ENCODE assay signal across 32 cellular contexts in the genomic region with DNA sequence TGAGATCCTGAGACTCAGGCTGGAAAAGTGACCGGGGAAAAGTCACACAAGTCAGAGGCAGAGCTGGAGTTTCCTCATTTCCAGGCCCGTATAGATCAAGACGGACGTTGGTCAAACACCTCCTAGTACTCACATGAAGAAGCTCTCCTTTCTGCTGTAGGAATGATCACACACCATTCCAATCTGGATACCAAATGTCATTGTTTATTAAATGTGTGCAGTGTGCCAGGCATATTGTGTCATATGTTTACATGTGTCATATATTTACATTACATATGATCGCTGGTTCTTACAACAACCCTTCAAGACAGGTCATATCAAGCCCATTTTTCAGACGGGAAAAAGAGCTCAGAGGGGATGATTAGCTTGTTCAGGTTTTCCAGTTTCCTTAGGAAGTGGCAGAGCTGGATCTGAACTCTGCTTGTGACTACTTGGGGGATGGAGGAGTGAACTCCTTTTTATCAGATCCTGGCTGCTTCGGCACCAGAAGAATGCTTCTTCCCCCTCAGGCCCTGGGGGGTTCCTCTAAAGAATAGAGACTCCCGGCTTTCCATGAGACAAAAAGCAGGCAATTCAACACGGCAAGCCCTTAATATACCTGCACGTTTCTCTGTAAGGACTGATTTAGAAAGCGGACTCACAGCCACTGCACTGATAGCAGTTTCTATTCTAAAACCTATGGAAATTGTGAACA. TPM values are rescaled to one million over a fixed set of nuclear protein-coding genes. Genes with fewer than 3 reads are reported as not detected.
DNase-seq lines count a peak whose midpoint lies in the region; ATAC-seq, FAIRE-seq and TF ChIP-seq lines count a peak whose summit lies in the region.
"Had no signal": no experiment of that assay in that cellular context is flagged by ENCODE, and none has a peak within 500 bp of the region (broad histone marks: within the 10 kb centered on the region; RNA-seq: fewer than 3 reads in every experiment).

No MANE protein-coding gene starts in this region.

- no TSS peak for BruUV-seq in HepG2 (replicated peaks; lab: Mats Ljungman, UMichigan)

- TF ChIP-seq EP300 in HepG2 (IDR thresholded peaks at IDR 0.05; ENCODE audit: low read depth in 2 of 2, low read length in 2 of 2) = no peak
- TF ChIP-seq EP300 in HepG2 (CRISPR knock-in tag; IDR thresholded peaks at IDR 0.05; ENCODE audit: borderline replicate concordance) = no peak

- no peak for TF ChIP-seq CTCF in HepG2 (CRISPR knock-in tag; IDR thresholded peaks at IDR 0.05)
- no peak for TF ChIP-seq CTCF in right lobe of liver (IDR thresholded peaks at IDR 0.05)
- no peak for TF ChIP-seq CTCF in RWPE2 (IDR thresholded peaks at IDR 0.05; ENCODE audit: poor library complexity, severe bottlenecking)
- TF ChIP-seq CTCF in fibroblast of lung (conservative IDR thresholded peaks at IDR 0.05 in 1 of 2, IDR thresholded peaks at IDR 0.05 in 1 of 2; ENCODE audit: low read depth in 1 of 2, low read length in 2 of 2) = no peak
- no peak for TF ChIP-seq CTCF in smooth muscle cell (IDR thresholded peaks at IDR 0.05; ENCODE audit: borderline replicate concordance, insufficient read depth, poor library complexity, severe bottlenecking)
- no peak for TF ChIP-seq CTCF in left ventricle myocardium inferior (IDR thresholded peaks at IDR 0.05; ENCODE audit: borderline replicate concordance)
- no peak for TF ChIP-seq CTCF in Peyer's patch (IDR thresholded peaks at IDR 0.05)

- H3K27me3 ChIP-seq in HepG2 (ENCODE audit: control insufficient read depth in 1 of 2, insufficient read depth in 2 of 2, low read length in 2 of 2) (peaks cover 1 to 19% of the 10 kb centered on the region in 2 experiments; a peak in 4 of 5 replicates), right lobe of liver (no peaks in the 10 kb centered on the region), RWPE2 (ENCODE audit: insufficient read depth, poor library complexity, severe bottlenecking) (no peaks in the 10 kb centered on the region), fibroblast of lung (ENCODE audit: control insufficient read depth, insufficient read depth, low read length) (peaks cover 4% of the 10 kb centered on the region), smooth muscle cell (ENCODE audit: low read depth) (no peaks in the 10 kb centered on the region), left ventricle myocardium inferior (ENCODE audit: low read depth) (no peaks in the 10 kb centered on the region), Peyer's patch (no peaks in the 10 kb centered on the region)
- H3K27me3 ChIP-seq: adrenal gland, body of pancreas, stomach, uterus had no signal

- no peaks in the 10 kb centered on the region for H4K20me1 ChIP-seq in HepG2 (ENCODE audit: insufficient read depth, low read length)
- H4K20me1 ChIP-seq in fibroblast of lung (ENCODE audit: control insufficient read depth, extremely low read depth, insufficient read depth, low read length) = no peaks in the 10 kb centered on the region
- no peaks in the 10 kb centered on the region for H4K20me1 ChIP-seq in smooth muscle cell (ENCODE audit: low read depth)

- peak overlapping the region; percentile 14; the same call in 1 of the 2 replicates for H3K4me2 ChIP-seq in HepG2 (ENCODE audit: low read depth, low read length)
- peak overlapping the region; percentile 44 for H3K4me2 ChIP-seq in fibroblast of lung (ENCODE audit: extremely low read depth, insufficient read depth, low read length)
- H3K4me2 ChIP-seq in smooth muscle cell = no peak overlapping the region
- H3K4me2 ChIP-seq: KMS-11 had no signal

- CTCF ChIA-PET in HepG2 (lab: Yijun Ruan, JAX; ENCODE audit: low intra/inter-chr PET ratio, low total read pairs) = no interaction called here

- H3K27ac ChIP-seq in HepG2 (ENCODE audit: extremely low read length, insufficient read depth, low read length) (no peak overlapping the region), right lobe of liver (no peak overlapping the region), RWPE2 (ENCODE audit: poor library complexity, severe bottlenecking) (no peak overlapping the region), fibroblast of lung (ENCODE audit: insufficient read depth, low read length) (no peak overlapping the region), smooth muscle cell (ENCODE audit: low read depth) (peak overlapping the region; percentile 60), left ventricle myocardium inferior (replicated peaks) (no peak overlapping the region), Peyer's patch (no peak overlapping the region)
- H3K27ac ChIP-seq: adrenal gland, body of pancreas, KMS-11, stomach, uterus had no signal

- H2AFZ ChIP-seq in HepG2 (ENCODE audit: low read length) (no peak overlapping the region), fibroblast of lung (ENCODE audit: low read length) (no peak overlapping the region), smooth muscle cell (ENCODE audit: low read depth) (no peak overlapping the region)

- H3K79me2 ChIP-seq in HepG2 (ENCODE audit: insufficient read depth, low read length) (no peaks in the 10 kb centered on the region), fibroblast of lung (ENCODE audit: control insufficient read depth, insufficient read depth, low read length) (no peaks in the 10 kb centered on the region), smooth muscle cell (ENCODE audit: low read depth) (no peaks in the 10 kb centered on the region)

- POLR2A ChIA-PET in HepG2 (lab: Yijun Ruan, JAX) = interaction anchor here (0.8 kb wide), 1 partner anchor 55 kb away, joined by 3 read pairs; the partner anchor contains the start of gene LSG1

- H3K27me3 Mint-ChIP-seq in activated naive CD8-positive, alpha-beta T cell treated with anti-CD3 and anti-CD28 coated beads, Interleukin-2, amount 50 U/mL, for 24 hours = peaks cover 13% of the 10 kb centered on the region

- H3K4me1 ChIP-seq in HepG2 (ENCODE audit: insufficient read depth, low read length) (peaks cover 76% of the 10 kb centered on the region), right lobe of liver (no peaks in the 10 kb centered on the region), RWPE2 (ENCODE audit: insufficient read depth, poor library complexity, severe bottlenecking) (no peaks in the 10 kb centered on the region), fibroblast of lung (ENCODE audit: control insufficient read depth, extremely low read depth, insufficient read depth, low read length) (no peaks in the 10 kb centered on the region), smooth muscle cell (ENCODE audit: low read depth) (peaks cover 7% of the 10 kb centered on the region), left ventricle myocardium inferior (no peaks in the 10 kb centered on the region), Peyer's patch (no peaks in the 10 kb centered on the region)
- H3K4me1 ChIP-seq: adrenal gland, body of pancreas, uterus had no signal

- no peaks in the 10 kb centered on the region for H3K9me3 Mint-ChIP-seq in activated naive CD8-positive, alpha-beta T cell treated with anti-CD3 and anti-CD28 coated beads, Interleukin-2, amount 50 U/mL, for 24 hours
- H3K9me3 Mint-ChIP-seq: activated CD4-positive, alpha-beta memory T cell treated with anti-CD3 and anti-CD28 coated beads for 36 hours; T-helper 2 cell treated with Interferon-gamma antibody and Interleukin-4, amounts not matched to agents 5 μg/mL and 100 μg/mL, for 36 hours had no signal

- no peak overlapping the region for H3K4me3 ChIP-seq in HepG2 (replicated peaks in 1 of 3; ENCODE audit: insufficient read depth in 1 of 3, low read depth in 2 of 3, low read length in 3 of 3)
- H3K4me3 ChIP-seq in right lobe of liver = no peak overlapping the region
- H3K4me3 ChIP-seq in RWPE2 (ENCODE audit: severe bottlenecking) = no peak overlapping the region
- no peak overlapping the region for H3K4me3 ChIP-seq in fibroblast of lung (replicated peaks in 1 of 4; ENCODE audit: control extremely low read depth in 1 of 4, insufficient read depth in 1 of 4, low read depth in 3 of 4, low read length in 4 of 4)
- H3K4me3 ChIP-seq in smooth muscle cell = no peak overlapping the region
- no peak overlapping the region for H3K4me3 ChIP-seq in left ventricle myocardium inferior
- no peak overlapping the region for H3K4me3 ChIP-seq in Peyer's patch
- H3K4me3 ChIP-seq: adrenal gland, body of pancreas, stomach, uterus had no signal

- no peak overlapping the region for H3K4me3 Mint-ChIP-seq in activated naive CD8-positive, alpha-beta T cell treated with anti-CD3 and anti-CD28 coated beads, Interleukin-2, amount 50 U/mL, for 24 hours
- H3K4me3 Mint-ChIP-seq: activated CD4-positive, alpha-beta memory T cell treated with anti-CD3 and anti-CD28 coated beads for 36 hours; T-helper 2 cell treated with Interferon-gamma antibody and Interleukin-4, amounts not matched to agents 5 μg/mL and 100 μg/mL, for 36 hours had no signal

- H3K9ac ChIP-seq in HepG2 (ENCODE audit: insufficient read depth, low read depth, low read length) = no peak overlapping the region
- no peak overlapping the region for H3K9ac ChIP-seq in fibroblast of lung (ENCODE audit: insufficient read depth, low read length)
- no peak overlapping the region for H3K9ac ChIP-seq in smooth muscle cell (ENCODE audit: low read depth)
- H3K9ac ChIP-seq: KMS-11 had no signal

- no peak for FAIRE-seq in HepG2 (lab: Jason Lieb, UNC)
- FAIRE-seq: GM18507, H54, HTR-8/SVneo, islet of Langerhans had no signal

- intact Hi-C loops in HepG2 (cut with micrococcal nuclease; ENCODE audit: unreplicated experiment) = loop anchor here (1.0 kb wide), 1 partner anchor 22 kb away; no protein-coding TSS in a partner anchor
- intact Hi-C loops in right lobe of liver (cut with DNase I) = no loop called here
- intact Hi-C loops in left ventricle myocardium inferior (cut with micrococcal nuclease) = no loop called here

- no peak for TF ChIP-seq RAD21 in HepG2 (CRISPR knock-in tag; IDR thresholded peaks at IDR 0.05)

- ATAC-seq in HepG2 = no peak
- ATAC-seq in right lobe of liver = no peak
- ATAC-seq in RWPE2 (ENCODE audit: low read depth) = peak; percentile 17; the same call in 1 of the 3 replicates
- no peak for ATAC-seq in activated naive CD8-positive, alpha-beta T cell treated with anti-CD3 and anti-CD28 coated beads, Interleukin-2, amount 50 U/mL, for 24 hours
- ATAC-seq: body of pancreas, left ventricle myocardium superior, sciatic nerve, SK-N-SH treated with all-trans-retinoic acid at 6 μM for 48 hours had no signal

- WGBS in HepG2 (ENCODE audit: low lambda C conversion rate) = 37% methylated on average over 7 of the region's 11 CpGs
- 45% methylated on average over 9 of the region's 11 CpGs for WGBS in right lobe of liver (ENCODE audit: insufficient coverage, low coverage, low lambda C conversion rate, missing lambda C conversion rate)
- WGBS in smooth muscle cell (ENCODE audit: low lambda C conversion rate) = 66% methylated on average over 11 of the region's 11 CpGs

- TF ChIP-seq POLR2A in HepG2 (IDR thresholded peaks at IDR 0.05; ENCODE audit: insufficient read depth in 1 of 2, low read depth in 2 of 2, low read length in 2 of 2) = no peak
- TF ChIP-seq POLR2A in right lobe of liver (IDR thresholded peaks at IDR 0.05) = no peak
- no peak for TF ChIP-seq POLR2A in Peyer's patch (IDR thresholded peaks at IDR 0.05)

- H3K9me3 ChIP-seq in HepG2 (ENCODE audit: low read length) (no peaks in the 10 kb centered on the region), right lobe of liver (no peaks in the 10 kb centered on the region), RWPE2 (ENCODE audit: severe bottlenecking) (no peaks in the 10 kb centered on the region), fibroblast of lung (ENCODE audit: control insufficient read depth, insufficient read depth, low read depth, low read length) (no peaks in the 10 kb centered on the region), smooth muscle cell (replicated peaks; ENCODE audit: low read depth) (no peaks in the 10 kb centered on the region), left ventricle myocardium inferior (replicated peaks) (no peaks in the 10 kb centered on the region), Peyer's patch (no peaks in the 10 kb centered on the region)
- H3K9me3 ChIP-seq: adrenal gland, body of pancreas, stomach, uterus had no signal

- no peaks in the 10 kb centered on the region for H3K36me3 Mint-ChIP-seq in activated naive CD8-positive, alpha-beta T cell treated with anti-CD3 and anti-CD28 coated beads, Interleukin-2, amount 50 U/mL, for 24 hours (ENCODE audit: low read depth)
- H3K36me3 Mint-ChIP-seq: activated CD4-positive, alpha-beta memory T cell treated with anti-CD3 and anti-CD28 coated beads for 36 hours had no signal

- no peaks in the 10 kb centered on the region for H3K4me1 Mint-ChIP-seq in activated naive CD8-positive, alpha-beta T cell treated with anti-CD3 and anti-CD28 coated beads, Interleukin-2, amount 50 U/mL, for 24 hours

- H3K36me3 ChIP-seq in HepG2 (replicated peaks in 1 of 2; ENCODE audit: control insufficient read depth in 1 of 2, insufficient read depth in 2 of 2, low read length in 2 of 2) (no peaks in the 10 kb centered on the region), right lobe of liver (no peaks in the 10 kb centered on the region), RWPE2 (ENCODE audit: low read depth) (no peaks in the 10 kb centered on the region), fibroblast of lung (ENCODE audit: control insufficient read depth, insufficient read depth, low read length) (no peaks in the 10 kb centered on the region), smooth muscle cell (ENCODE audit: low read depth) (no peaks in the 10 kb centered on the region), left ventricle myocardium inferior (no peaks in the 10 kb centered on the region), Peyer's patch (no peaks in the 10 kb centered on the region)
- H3K36me3 ChIP-seq: adrenal gland, stomach, uterus had no signal

- H3F3A ChIP-seq in smooth muscle cell (ENCODE audit: low read depth) = peaks cover 7% of the 10 kb centered on the region

- in situ Hi-C loops in HepG2 (cut with HindIII; ENCODE audit: extremely low pct_ligation_motif_present, low pct_unique_long_range_greater_than_20kb) = no loop called here

- H3K27ac Mint-ChIP-seq in activated naive CD8-positive, alpha-beta T cell treated with anti-CD3 and anti-CD28 coated beads, Interleukin-2, amount 50 U/mL, for 24 hours = no peak overlapping the region
- H3K27ac Mint-ChIP-seq: activated CD4-positive, alpha-beta memory T cell treated with anti-CD3 and anti-CD28 coated beads for 36 hours; progenitor cell of endocrine pancreas; T-helper 2 cell treated with Interferon-gamma antibody and Interleukin-4, amounts not matched to agents 5 μg/mL and 100 μg/mL, for 36 hours had no signal

- DNase-seq in HepG2 (ENCODE audit: low spot score) = no peak
- no peak for DNase-seq in right lobe of liver
- DNase-seq in RWPE2 (ENCODE audit: low spot score) = no peak
- peak; percentile 19 to 57 for DNase-seq in fibroblast of lung (ENCODE audit: low read depth in 2 of 2)
- no peak for DNase-seq in smooth muscle cell (lab: John Stamatoyannopoulos, UW; ENCODE audit: unreplicated experiment)
- DNase-seq in left ventricle myocardium inferior = no peak
- DNase-seq in Peyer's patch = no peak
- DNase-seq in activated naive CD8-positive, alpha-beta T cell treated with anti-CD3 and anti-CD28 coated beads, Interleukin-2, amount 50 U/mL, for 24 hours = no peak
- DNase-seq: 8988T; activated CD4-positive, alpha-beta memory T cell treated with anti-CD3 and anti-CD28 coated beads for 36 hours; activated CD4-positive, CD25-positive, alpha-beta regulatory T cell treated with anti-CD3 and anti-CD28 coated beads, Interleukin-2, amount 50 U/mL, for 72 hours; activated naive CD4-positive, alpha-beta T cell; adrenal gland; body of pancreas; Calu3; left ventricle myocardium superior; NCI-H1417 treated with DMSO at 0.1 percent for 48 hours; NCI-H2081 treated with DMSO at 0.1 percent for 48 hours; NCI-H345; stimulated activated CD4-positive, alpha-beta T cell treated with anti-CD3 and anti-CD28 coated beads, Interleukin-12 subunit alpha, Interleukin-12 subunit beta, amount 100 ng/mL, for 4 hours; stimulated activated CD4-positive, alpha-beta T cell treated with anti-CD3 and anti-CD28 coated beads, Interleukin-2, amount 100 ng/mL, for 48 hours; stomach; uterus had no signal

RNA-seq across cellular contexts. Expression of gene FAM43A, which starts 41.9 kb away (rescaled TPM):
- 0.42 and 0.91 TPM in 2 replicates for total RNA-seq in HepG2 (2016; rRNA removed; fragmentation: Illumina TruSeq; extraction: Trizol)
- 0.18 and 0.20 TPM in 2 replicates for total RNA-seq in HepG2 (2016; cell fraction: cytosol; rRNA removed; fragmentation: Illumina TruSeq; extraction: Trizol; ENCODE audit: low read depth)
- 0.55 and 0.93 TPM in 2 replicates for total RNA-seq in HepG2 (2016; cell fraction: insoluble cytoplasmic fraction; rRNA removed; fragmentation: Illumina TruSeq; extraction: Trizol)
- total RNA-seq in HepG2 (2016; cell fraction: membrane; rRNA removed; fragmentation: Illumina TruSeq; extraction: Trizol) = 0.69 and 0.74 TPM in 2 replicates
- total RNA-seq in HepG2 (2016; cell fraction: nucleus; rRNA removed; fragmentation: Illumina TruSeq; extraction: Trizol) = 0.31 and 0.81 TPM in 2 replicates
- 1.5 and 1.8 TPM in 2 replicates for polyA plus RNA-seq in HepG2 (2011; rRNA removed)
- polyA plus RNA-seq in HepG2 (2011; cell fraction: cytosol; rRNA removed) = 1.5 and 3.9 TPM in 2 replicates
- 3.8 and 4.4 TPM in 2 replicates for polyA plus RNA-seq in HepG2 (2011; cell fraction: nucleus; rRNA removed)
- 0.38 and 0.64 TPM in 2 replicates for polyA plus RNA-seq in HepG2 (2012)
- 0.08 and 0.19 TPM in 2 replicates for polyA plus RNA-seq in HepG2 (2016; cell fraction: cytosol; fragmentation: Illumina TruSeq; extraction: Trizol; ENCODE audit: low read depth)
- 0.67 and 0.83 TPM in 2 replicates for polyA plus RNA-seq in HepG2 (2016; cell fraction: insoluble cytoplasmic fraction; fragmentation: Illumina TruSeq; extraction: Trizol; ENCODE audit: low read depth)
- polyA plus RNA-seq in HepG2 (2016; cell fraction: membrane; fragmentation: Illumina TruSeq; extraction: Trizol; ENCODE audit: low read depth) = 0.63 and 0.93 TPM in 2 replicates
- 1.1 and 1.2 TPM in 2 replicates for polyA plus RNA-seq in HepG2 (2016; cell fraction: nucleus; fragmentation: Illumina TruSeq; extraction: Trizol; ENCODE audit: insufficient read depth, low read depth)
- 1.5 and 4.9 TPM in 2 replicates for polyA minus RNA-seq in HepG2 (2011; rRNA and poly(A)+ RNA removed; ENCODE audit: low replicate concordance)
- polyA minus RNA-seq in HepG2 (2011; cell fraction: cytosol; rRNA and poly(A)+ RNA removed) = 1.5 and 1.8 TPM in 2 replicates
- polyA minus RNA-seq in HepG2 (2011; cell fraction: nucleus; rRNA and poly(A)+ RNA removed) = 0.99 and 1.4 TPM in 2 replicates
- 1 to 10 TPM; 1.0 to 8.4 (median 5.3) TPM for total RNA-seq in right lobe of liver
- total RNA-seq in fibroblast of lung = 7.2 and 8.8 TPM in 2 replicates
- polyA plus RNA-seq in fibroblast of lung = 3.2 and 6.7 TPM in 2 replicates
- 5.0 and 11.2 TPM in 2 replicates for polyA plus RNA-seq in fibroblast of lung (2012)
- 0.51 and 1.6 TPM in 2 replicates for polyA minus RNA-seq in fibroblast of lung (ENCODE audit: low replicate concordance)
- total RNA-seq in smooth muscle cell = 19.0 and 40.9 TPM in 2 replicates
- polyA plus RNA-seq in smooth muscle cell = 54.4 and 73.4 TPM in 2 replicates
- 18.0 TPM for total RNA-seq in left ventricle myocardium inferior
- total RNA-seq in Peyer's patch = 10 to 100 TPM in 1 of 4 donors, 1 to 10 TPM in 3; 4.1 to 27.5 (median 8.9) TPM

RNA-seq across cellular contexts. Expression of gene LSG1, which starts 55.6 kb away (rescaled TPM):
- total RNA-seq in HepG2 (2016; rRNA removed; fragmentation: Illumina TruSeq; extraction: Trizol) = 19.3 and 32.1 TPM in 2 replicates
- 3.2 and 3.8 TPM in 2 replicates for total RNA-seq in HepG2 (2016; cell fraction: cytosol; rRNA removed; fragmentation: Illumina TruSeq; extraction: Trizol; ENCODE audit: low read depth)
- total RNA-seq in HepG2 (2016; cell fraction: insoluble cytoplasmic fraction; rRNA removed; fragmentation: Illumina TruSeq; extraction: Trizol) = 22.5 and 34.8 TPM in 2 replicates
- total RNA-seq in HepG2 (2016; cell fraction: membrane; rRNA removed; fragmentation: Illumina TruSeq; extraction: Trizol) = 6.8 and 8.5 TPM in 2 replicates
- 46.5 and 54.1 TPM in 2 replicates for total RNA-seq in HepG2 (2016; cell fraction: nucleus; rRNA removed; fragmentation: Illumina TruSeq; extraction: Trizol)
- polyA plus RNA-seq in HepG2 (2011; rRNA removed) = 19.6 and 21.4 TPM in 2 replicates
- polyA plus RNA-seq in HepG2 (2011; cell fraction: cytosol; rRNA removed) = 7.4 and 8.9 TPM in 2 replicates
- 30.7 and 32.0 TPM in 2 replicates for polyA plus RNA-seq in HepG2 (2011; cell fraction: nucleus; rRNA removed)
- 10.8 and 12.4 TPM in 2 replicates for polyA plus RNA-seq in HepG2 (2012)
- polyA plus RNA-seq in HepG2 (2016; cell fraction: cytosol; fragmentation: Illumina TruSeq; extraction: Trizol; ENCODE audit: low read depth) = 1.7 and 1.8 TPM in 2 replicates
- polyA plus RNA-seq in HepG2 (2016; cell fraction: insoluble cytoplasmic fraction; fragmentation: Illumina TruSeq; extraction: Trizol; ENCODE audit: low read depth) = 14.0 and 14.1 TPM in 2 replicates
- 2.6 and 3.8 TPM in 2 replicates for polyA plus RNA-seq in HepG2 (2016; cell fraction: membrane; fragmentation: Illumina TruSeq; extraction: Trizol; ENCODE audit: low read depth)
- 79.8 and 79.9 TPM in 2 replicates for polyA plus RNA-seq in HepG2 (2016; cell fraction: nucleus; fragmentation: Illumina TruSeq; extraction: Trizol; ENCODE audit: insufficient read depth, low read depth)
- 28.9 and 136 TPM in 2 replicates for polyA minus RNA-seq in HepG2 (2011; rRNA and poly(A)+ RNA removed; ENCODE audit: low replicate concordance)
- 6.3 and 10.3 TPM in 2 replicates for polyA minus RNA-seq in HepG2 (2011; cell fraction: cytosol; rRNA and poly(A)+ RNA removed)
- polyA minus RNA-seq in HepG2 (2011; cell fraction: nucleus; rRNA and poly(A)+ RNA removed) = 49.8 and 65.3 TPM in 2 replicates
- 10 to 100 TPM; 13.7 to 23.2 (median 18.0) TPM for total RNA-seq in right lobe of liver
- 34.7 and 35.3 TPM in 2 replicates for total RNA-seq in fibroblast of lung
- polyA plus RNA-seq in fibroblast of lung = 27.6 and 34.9 TPM in 2 replicates
- 16.4 and 22.6 TPM in 2 replicates for polyA plus RNA-seq in fibroblast of lung (2012)
- 22.6 and 55.8 TPM in 2 replicates for polyA minus RNA-seq in fibroblast of lung (ENCODE audit: low replicate concordance)
- total RNA-seq in smooth muscle cell = 29.0 and 29.1 TPM in 2 replicates
- polyA plus RNA-seq in smooth muscle cell = 14.0 and 19.8 TPM in 2 replicates
- 23.4 TPM for total RNA-seq in left ventricle myocardium inferior
- 100 to 1,000 TPM in 1 of 4 donors, 10 to 100 TPM in 3; 42.9 to 120 (median 81.9) TPM for total RNA-seq in Peyer's patch

Comparison
In these comparisons a context has a peak if more than half of its experiments do, and no peak if none do; other contexts are left out.
1. DNase-seq: peak in fibroblast of lung (2 of 2); none in HepG2 (single experiment), right lobe of liver (0 of 3), RWPE2 (single experiment), smooth muscle cell (single experiment), left ventricle myocardium inferior (single experiment), Peyer's patch (0 of 3) and activated naive CD8-positive, alpha-beta T cell treated with anti-CD3 and anti-CD28 coated beads, Interleukin-2, amount 50 U/mL, for 24 hours (single experiment).